ENCODE assay signal across 8 cellular contexts in genomic region chr5:142107729-142108431, GRCh38. TPM values are rescaled to one million over a fixed set of nuclear protein-coding genes. Genes with fewer than 3 reads are reported as not detected.
DNase-seq lines count a peak whose midpoint lies in the region; ATAC-seq, FAIRE-seq and TF ChIP-seq lines count a peak whose summit lies in the region.

No MANE protein-coding gene starts in this region.

- H3K36me3 ChIP-seq in SK-N-SH (replicated peaks in 1 of 2; ENCODE audit: control insufficient read depth in 1 of 2, insufficient read depth in 2 of 2, low read length in 1 of 2) (peaks cover 6 to 9% of the 10 kb centered on the region in 2 experiments), keratinocyte (ENCODE audit: control insufficient read depth in 2 of 2, extremely low read depth in 1 of 2, insufficient read depth in 2 of 2, low read length in 2 of 2) (no peaks in the 10 kb centered on the region), suprapubic skin (no peaks in the 10 kb centered on the region)

- no peaks in the 10 kb centered on the region for H3K9me1 ChIP-seq in keratinocyte (ENCODE audit: control insufficient read depth, extremely low read depth, insufficient read depth, low read length)

- FAIRE-seq in keratinocyte (lab: Jason Lieb, UNC): no peak

- peaks cover 36% of the 10 kb centered on the region for H3K36me3 Mint-ChIP-seq in activated naive CD8-positive, alpha-beta T cell treated with anti-CD3 and anti-CD28 coated beads for 36 hours

- 78% methylated on average over 11 of the region's 11 CpGs for WGBS in SK-N-SH (ENCODE audit: low lambda C conversion rate)
- WGBS in suprapubic skin: 76% methylated on average over 11 of the region's 11 CpGs

- no peaks in the 10 kb centered on the region for H3K9me3 ChIP-seq in SK-N-SH
- no peaks in the 10 kb centered on the region for H3K9me3 ChIP-seq in keratinocyte (ENCODE audit: control insufficient read depth, low read depth, low read length)
- H3K9me3 ChIP-seq in suprapubic skin: no peaks in the 10 kb centered on the region

- ATAC-seq in SK-N-SH treated with all-trans-retinoic acid at 6 μM for 48 hours: no peak
- ATAC-seq in HG03460 (IDR thresholded peaks at IDR 0.05; ENCODE audit: unreplicated experiment): no peak
- no peak for ATAC-seq in HG02973 (IDR thresholded peaks at IDR 0.05; ENCODE audit: unreplicated experiment)

- no peak for TF ChIP-seq RAD21 in SK-N-SH (IDR thresholded peaks at IDR 0.05; ENCODE audit: low read length)

- no peaks in the 10 kb centered on the region for H3K9me2 ChIP-seq in SK-N-SH

- peak overlapping the region; percentile 95; the same call in 1 of the 2 replicates for H3K4me2 ChIP-seq in SK-N-SH
- H3K4me2 ChIP-seq in keratinocyte (ENCODE audit: control insufficient read depth, extremely low read depth, insufficient read depth, low read depth, low read length): peak overlapping the region; percentile 79

- H3F3A ChIP-seq in SK-N-SH (replicated peaks; ENCODE audit: insufficient read depth): peaks cover 7% of the 10 kb centered on the region

- CTCF ChIA-PET in SK-N-SH (lab: Yijun Ruan, JAX): interaction anchor here (0.9 to 1.6 kb wide), 8 partner anchors 19 to 110 kb away, joined by 3 to 5 read pairs (median 3); no protein-coding TSS in a partner anchor

- no peaks in the 10 kb centered on the region for H3K27me3 ChIP-seq in SK-N-SH (ENCODE audit: insufficient read depth)
- no peaks in the 10 kb centered on the region for H3K27me3 ChIP-seq in keratinocyte (ENCODE audit: control insufficient read depth, extremely low read depth, insufficient read depth, low read length)
- no peaks in the 10 kb centered on the region for H3K27me3 ChIP-seq in suprapubic skin

- no peak for TF ChIP-seq POLR2A in suprapubic skin (IDR thresholded peaks at IDR 0.05)

- TF ChIP-seq CTCF in SK-N-SH (IDR thresholded peaks at IDR 0.05): no peak
- no peak for TF ChIP-seq CTCF in keratinocyte (optimal IDR thresholded peaks at IDR 0.05 in 1 of 3, IDR thresholded peaks at IDR 0.05 in 1 of 3, conservative IDR thresholded peaks at IDR 0.05 in 1 of 3; ENCODE audit: extremely low read depth in 1 of 3, insufficient read depth in 2 of 3, low read length in 3 of 3)
- no peak for TF ChIP-seq CTCF in suprapubic skin (IDR thresholded peaks at IDR 0.05)

- no peak for DNase-seq in SK-N-SH
- no peak for DNase-seq in activated naive CD8-positive, alpha-beta T cell treated with anti-CD3 and anti-CD28 coated beads for 36 hours
- DNase-seq in keratinocyte (ENCODE audit: low read depth, low spot score): no peak
- no peak for DNase-seq in suprapubic skin (ENCODE audit: low spot score in 2 of 2)
- DNase-seq in NCI-H510A treated with DMSO at 0.1 percent for 48 hours (lab: John Stamatoyannopoulos, UW): no peak

- POLR2A ChIA-PET in SK-N-SH (lab: Yijun Ruan, JAX): interaction anchor here (1.0 kb wide), 1 partner anchor 95 kb away, joined by 3 read pairs; the partner anchor contains the start of gene GNPDA1

- peak overlapping the region; percentile 99 for H2AFZ ChIP-seq in SK-N-SH (ENCODE audit: low read depth)
- peak overlapping the region; percentile 96 for H2AFZ ChIP-seq in keratinocyte (ENCODE audit: control insufficient read depth, low read length)

- peak overlapping the region; percentile 97; the same call in 1 of the 2 replicates for H3K9ac ChIP-seq in SK-N-SH
- peak overlapping the region; percentile 95 for H3K9ac ChIP-seq in keratinocyte (ENCODE audit: control insufficient read depth, extremely low read depth, insufficient read depth, low read length)

- dilution Hi-C loops in keratinocyte (cut with MboI; ENCODE audit: extremely low pct_ligation_motif_present, low sequenced_read_pairs): no loop called here

- peak overlapping the region; percentile 86 for H3K4me3 Mint-ChIP-seq in activated naive CD8-positive, alpha-beta T cell treated with anti-CD3 and anti-CD28 coated beads for 36 hours

- H3K27ac ChIP-seq in SK-N-SH (ENCODE audit: low read depth in 2 of 2, low read length in 1 of 2) (peak overlapping the region; percentile 85 to 93), keratinocyte (ENCODE audit: control insufficient read depth, insufficient read depth, low read length) (peak overlapping the region; percentile 91), suprapubic skin (peak overlapping the region; percentile 95)

- H3K9me3 Mint-ChIP-seq in activated naive CD8-positive, alpha-beta T cell treated with anti-CD3 and anti-CD28 coated beads for 36 hours: peaks cover 4% of the 10 kb centered on the region

- peaks cover 41% of the 10 kb centered on the region for H3K79me2 ChIP-seq in SK-N-SH (ENCODE audit: insufficient read depth)
- peaks cover 38% of the 10 kb centered on the region for H3K79me2 ChIP-seq in keratinocyte (ENCODE audit: control insufficient read depth, insufficient read depth, low read length)

- H3K27ac Mint-ChIP-seq in activated naive CD8-positive, alpha-beta T cell treated with anti-CD3 and anti-CD28 coated beads for 36 hours: peak overlapping the region; percentile 96

- peak overlapping the region; percentile 90 to 98; a peak in 3 of 4 replicates for H3K4me3 ChIP-seq in SK-N-SH (ENCODE audit: low read depth in 2 of 2, low read length in 1 of 2)
- peak overlapping the region in 2 of 3 experiments; percentile 94 to 99 for H3K4me3 ChIP-seq in keratinocyte (ENCODE audit: control insufficient read depth in 2 of 3, extremely low read depth in 1 of 3, insufficient read depth in 2 of 3, low read depth in 1 of 3, low read length in 3 of 3)
- H3K4me3 ChIP-seq in suprapubic skin: peak overlapping the region; percentile 63

- H3K4me1 Mint-ChIP-seq in activated naive CD8-positive, alpha-beta T cell treated with anti-CD3 and anti-CD28 coated beads for 36 hours: peaks cover 59% of the 10 kb centered on the region

- TF ChIP-seq EP300 in SK-N-SH (IDR thresholded peaks at IDR 0.05; ENCODE audit: borderline replicate concordance in 1 of 2, low read depth in 1 of 2, low read length in 1 of 2) (no peak), suprapubic skin (IDR thresholded peaks at IDR 0.05) (no peak)

- no peaks in the 10 kb centered on the region for H3K27me3 Mint-ChIP-seq in activated naive CD8-positive, alpha-beta T cell treated with anti-CD3 and anti-CD28 coated beads for 36 hours

- H4K20me1 ChIP-seq in SK-N-SH (ENCODE audit: insufficient read depth) (peaks cover 32% of the 10 kb centered on the region), keratinocyte (ENCODE audit: control insufficient read depth, extremely low read depth, insufficient read depth, low read length) (no peaks in the 10 kb centered on the region)

- peaks cover 5 to 12% of the 10 kb centered on the region in 2 experiments; a peak in 3 of 4 replicates for H3K4me1 ChIP-seq in SK-N-SH (ENCODE audit: control insufficient read depth in 1 of 2, insufficient read depth in 2 of 2, low read depth in 1 of 2, low read length in 1 of 2)
- peaks cover 11% of the 10 kb centered on the region for H3K4me1 ChIP-seq in keratinocyte (ENCODE audit: control insufficient read depth, extremely low read depth, insufficient read depth, low read length)
- peaks cover 51% of the 10 kb centered on the region for H3K4me1 ChIP-seq in suprapubic skin

TF ChIP-seq in SK-N-SH, 30 proteins besides CTCF, POLR2A, EP300 and RAD21 (continues in another document):
- TF ChIP-seq ELF1 (IDR thresholded peaks at IDR 0.05) (no peak), RXRA (IDR thresholded peaks at IDR 0.05; ENCODE audit: borderline replicate concordance, low read depth) (no peak)

TF ChIP-seq in SK-N-SH treated with all-trans-retinoic acid at 6 μM for 48 hours, 23 proteins besides CTCF, POLR2A, EP300 and RAD21 (continues in another document):
- no peak for TF ChIP-seq POU6F1 (CRISPR knock-in tag; IDR thresholded peaks at IDR 0.05; ENCODE audit: borderline replicate concordance, low read depth)
- TF ChIP-seq CSDC2 (CRISPR knock-in tag; IDR thresholded peaks at IDR 0.05): no peak

RNA-seq across cellular contexts. Expression of gene NDFIP1, which starts 0.7 kb away (rescaled TPM):
- polyA plus RNA-seq in SK-N-SH (2012; rRNA removed) (25.5 and 40.0 TPM in 2 replicates), keratinocyte (21.6 to 38.2 TPM (median 26.0 TPM) in 3 replicates)
- polyA plus RNA-seq in SK-N-SH (2012; cell fraction: cytosol; rRNA removed): 41.1 and 41.8 TPM in 2 replicates
- 25.1 and 27.1 TPM in 2 replicates for polyA plus RNA-seq in SK-N-SH (2012; cell fraction: nucleus; rRNA removed)
- 100 to 1,000 TPM in 1 of 2 experiments, 10 to 100 TPM in 1; 97.3 to 100 TPM for total RNA-seq in activated naive CD8-positive, alpha-beta T cell treated with anti-CD3 and anti-CD28 coated beads for 36 hours
- 123 TPM for polyA plus RNA-seq in keratinocyte (2011; ENCODE audit: low read depth)
- 17.6 and 32.0 TPM in 2 replicates for polyA plus RNA-seq in keratinocyte (2011; cell fraction: cytosol; rRNA removed)
- polyA plus RNA-seq in keratinocyte (2011; cell fraction: nucleus; rRNA removed): 21.4 and 30.0 TPM in 2 replicates
- polyA plus RNA-seq in keratinocyte (2012; ENCODE audit: low replicate concordance): 31.7 and 35.8 TPM in 2 replicates
- polyA minus RNA-seq in keratinocyte: 4.7 to 17.9 TPM (median 9.6 TPM) in 3 replicates
- 86.9 TPM for polyA minus RNA-seq in keratinocyte (2011; cell fraction: cytosol; rRNA and poly(A)+ RNA removed)
- polyA minus RNA-seq in keratinocyte (2011; cell fraction: nucleus; rRNA and poly(A)+ RNA removed): 17.5 and 29.6 TPM in 2 replicates
- 100 to 1,000 TPM in 1 of 4 donors, 10 to 100 TPM in 3; 57.8 to 116 (median 75.7) TPM for total RNA-seq in suprapubic skin
